14 cellular contexts compared by ENCODE assay signal in the genomic region with DNA sequence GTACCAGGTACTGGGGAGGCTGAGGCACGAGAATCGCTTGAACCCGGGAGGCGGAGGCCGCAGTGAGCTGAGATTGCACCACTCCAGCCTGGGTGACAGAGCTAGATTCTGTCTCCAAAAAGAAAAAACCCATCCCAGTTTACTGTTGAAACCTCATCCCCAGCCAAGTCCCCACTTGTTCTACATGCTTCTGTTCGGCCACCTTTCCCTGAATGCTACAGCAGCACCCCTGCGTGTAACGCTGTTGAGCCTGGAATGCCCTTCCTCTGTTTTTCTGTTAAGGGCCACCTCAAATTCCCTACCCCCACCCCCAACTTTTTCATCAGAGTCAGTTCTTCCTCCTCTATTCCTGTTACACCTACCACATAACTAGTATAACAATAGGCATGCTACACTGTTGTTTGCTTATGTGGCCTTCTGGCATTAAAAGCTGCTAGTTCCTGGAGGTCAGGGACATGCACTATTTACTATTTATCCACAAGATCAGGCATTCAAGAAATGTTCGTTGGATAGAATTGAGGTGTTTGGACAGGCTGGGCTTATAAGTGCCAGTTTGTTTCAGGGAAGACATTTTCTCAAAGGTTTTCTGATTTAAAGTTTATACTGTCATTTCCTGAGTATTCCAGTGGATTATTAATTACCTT. TPM values are rescaled to one million over a fixed set of nuclear protein-coding genes. Genes with fewer than 3 reads are reported as not detected.
DNase-seq lines count a peak whose midpoint lies in the region; ATAC-seq and TF ChIP-seq lines count a peak whose summit lies in the region.
"Had no signal": no experiment of that assay in that cellular context is flagged by ENCODE, and none has a peak within 500 bp of the region (broad histone marks: within the 10 kb centered on the region; RNA-seq: fewer than 3 reads in every experiment).

No MANE protein-coding gene starts in this region.

- H3K9ac ChIP-seq in HUES48 (ENCODE audit: low read depth, low read length), result peak overlapping the region; percentile 31

- no peak for TF ChIP-seq POLR2A in spleen (IDR thresholded peaks at IDR 0.05)

- H3K4me3 ChIP-seq in HUES48 (ENCODE audit: low read depth, low read length) (no peak overlapping the region; the same call in 1 of the 2 replicates), spleen (no peak overlapping the region)
- H3K4me3 ChIP-seq: MG63 had no signal

- H3K4me1 ChIP-seq in HUES48 (ENCODE audit: control insufficient read depth, insufficient read depth, low read length) (peaks cover 56% of the 10 kb centered on the region), spleen (peaks cover 0 to 59% (median 24%) of the 10 kb centered on the region in 6 donors)

- H3K4me3 Mint-ChIP-seq in brain (peak overlapping the region in 1 of 5 experiments; percentile 57), immature natural killer cell (no peak overlapping the region)
- H3K4me3 Mint-ChIP-seq: activated CD4-positive, alpha-beta T cell treated with anti-CD3 and anti-CD28 coated beads, Interleukin-2, amount 10 ng/mL, durations not matched to agents 7 days and 5 days; activated T-cell treated with anti-CD3 and anti-CD28 coated beads, Interleukin-2, amount 50 U/mL, for 72 hours; effector memory CD8-positive, alpha-beta T cell; T-helper 1 cell treated with Interleukin-12 subunit alpha and Interleukin-12 subunit beta and Interleukin-4 antibody, amounts not matched to agents 30 μg/mL and 1 μg/mL, for 36 hours had no signal

- H3K27me3 Mint-ChIP-seq in brain, result no peaks in the 10 kb centered on the region
- peaks cover 0 to 1% (median 0%) of the 10 kb centered on the region in 3 donors for H3K27me3 Mint-ChIP-seq in immature natural killer cell (ENCODE audit: low read depth in 3 of 3)
- H3K27me3 Mint-ChIP-seq: activated CD4-positive, alpha-beta T cell treated with anti-CD3 and anti-CD28 coated beads, Interleukin-2, amount 10 ng/mL, durations not matched to agents 7 days and 5 days; effector memory CD8-positive, alpha-beta T cell had no signal

- DNase-seq in left colon (no peak), spleen (no peak), NCI-H748 (lab: John Stamatoyannopoulos, UW; ENCODE audit: unreplicated experiment) (no peak), immature natural killer cell (no peak), mucosa of gallbladder (ENCODE audit: low spot score) (no peak)
- DNase-seq: activated CD4-positive, alpha-beta T cell treated with anti-CD3 and anti-CD28 coated beads, Interleukin-2, amount 10 ng/mL, durations not matched to agents 7 days and 5 days; activated T-cell treated with anti-CD3 and anti-CD28 coated beads, Interleukin-2, amount 50 U/mL, for 72 hours; aorta; effector memory CD8-positive, alpha-beta T cell; MG63 had no signal

- H3K9me3 ChIP-seq in HUES48 (ENCODE audit: control insufficient read depth, insufficient read depth, low read length) (no peaks in the 10 kb centered on the region), spleen (no peaks in the 10 kb centered on the region)
- H3K9me3 ChIP-seq: MG63 had no signal

- H3K27ac Mint-ChIP-seq in brain (peak overlapping the region in 4 of 5 experiments; percentile 26 to 88 (median 48)), immature natural killer cell (peak overlapping the region in 1 of 6 donors; percentile 72)
- H3K27ac Mint-ChIP-seq: activated CD4-positive, alpha-beta T cell treated with anti-CD3 and anti-CD28 coated beads, Interleukin-2, amount 10 ng/mL, durations not matched to agents 7 days and 5 days; T-helper 1 cell treated with Interleukin-12 subunit alpha and Interleukin-12 subunit beta and Interleukin-4 antibody, amounts not matched to agents 30 μg/mL and 1 μg/mL, for 36 hours had no signal

- H3K36me3 ChIP-seq in HUES48 (ENCODE audit: control insufficient read depth, insufficient read depth, low read length), result peaks cover 6% of the 10 kb centered on the region
- peaks cover 0 to 35% (median 24%) of the 10 kb centered on the region in 6 donors for H3K36me3 ChIP-seq in spleen
- H3K36me3 ChIP-seq: MG63 had no signal

- WGBS in spleen, 5 donors, result 79 to 86% (median 81%) methylated on average over 9 of the region's 9 CpGs

- H3K36me3 Mint-ChIP-seq in brain (peaks cover 30% of the 10 kb centered on the region), immature natural killer cell (peaks cover 4 to 15% (median 7%) of the 10 kb centered on the region in 3 donors)

- H3K27ac ChIP-seq in HUES48 (ENCODE audit: low read depth, low read length) (peak overlapping the region; percentile 88), spleen (peak overlapping the region; percentile 29 to 71 (median 60))

- H3K27me3 ChIP-seq in HUES48 (ENCODE audit: control insufficient read depth, insufficient read depth, low read length) (no peaks in the 10 kb centered on the region), spleen (replicated peaks in 1 of 7) (no peaks in the 10 kb centered on the region)
- H3K27me3 ChIP-seq: MG63 had no signal

- H3K9me3 Mint-ChIP-seq in brain (no peaks in the 10 kb centered on the region), immature natural killer cell (no peaks in the 10 kb centered on the region)
- H3K9me3 Mint-ChIP-seq: activated CD4-positive, alpha-beta T cell treated with anti-CD3 and anti-CD28 coated beads, Interleukin-2, amount 10 ng/mL, durations not matched to agents 7 days and 5 days; activated T-cell treated with anti-CD3 and anti-CD28 coated beads, Interleukin-2, amount 50 U/mL, for 72 hours; effector memory CD8-positive, alpha-beta T cell; T-helper 1 cell treated with Interleukin-12 subunit alpha and Interleukin-12 subunit beta and Interleukin-4 antibody, amounts not matched to agents 30 μg/mL and 1 μg/mL, for 36 hours had no signal

- H3K4me1 Mint-ChIP-seq in brain, result peaks cover 71% of the 10 kb centered on the region
- H3K4me1 Mint-ChIP-seq in immature natural killer cell, result peaks cover 11 to 19% of the 10 kb centered on the region in 2 donors
- H3K4me1 Mint-ChIP-seq: activated CD4-positive, alpha-beta T cell treated with anti-CD3 and anti-CD28 coated beads, Interleukin-2, amount 10 ng/mL, durations not matched to agents 7 days and 5 days had no signal

- ATAC-seq in left colon, result peak; percentile 28
- no peak for ATAC-seq in HG02610 (IDR thresholded peaks at IDR 0.05; ENCODE audit: unreplicated experiment)
- ATAC-seq: activated T-cell treated with anti-CD3 and anti-CD28 coated beads, Interleukin-2, amount 50 U/mL, for 72 hours; effector memory CD8-positive, alpha-beta T cell had no signal

- TF ChIP-seq CTCF in brain (conservative IDR thresholded peaks at IDR 0.05) (no peak), spleen (IDR thresholded peaks at IDR 0.05 in 8 of 11, conservative IDR thresholded peaks at IDR 0.05 in 3 of 11) (no peak)

- intact Hi-C loops in left colon (cut with DNase I, micrococcal nuclease) (no loop called here), spleen (cut with DNase I; ENCODE audit: low total_unique reads) (no loop called here)

RNA-seq across cellular contexts. Expression of gene C5orf47, which starts 47.1 kb away (rescaled TPM):
- polyA plus RNA-seq in brain (ENCODE audit: insufficient read depth, low read depth, low replicate concordance), result not detected
- not detected for total RNA-seq in left colon
- under 1 TPM in 5 of 7 donors, not detected in 2; 0.13 to 0.43 (median 0.22) TPM for total RNA-seq in spleen
- polyA plus RNA-seq in spleen, result not detected
- polyA plus RNA-seq in immature natural killer cell, result not detected
- total RNA-seq in mucosa of gallbladder, result not detected
- total RNA-seq: activated CD4-positive, alpha-beta T cell treated with anti-CD3 and anti-CD28 coated beads, Interleukin-2, amount 10 ng/mL, durations not matched to agents 7 days and 5 days; activated T-cell treated with anti-CD3 and anti-CD28 coated beads, Interleukin-2, amount 50 U/mL, for 72 hours; aorta had no signal
- polyA plus RNA-seq: aorta had no signal

RNA-seq across cellular contexts. Expression of gene CPEB4, which starts 53.7 kb away (rescaled TPM):
- polyA plus RNA-seq in brain (ENCODE audit: insufficient read depth, low read depth, low replicate concordance), result 9.2 TPM
- 10 to 100 TPM; 42.1 to 42.8 TPM for total RNA-seq in left colon
- 100 to 1,000 TPM in 2 of 7 donors, 10 to 100 TPM in 5; 65.5 to 107 (median 88.3) TPM for total RNA-seq in spleen
- 1 to 10 TPM; 2.3 to 7.3 (median 2.9) TPM for polyA plus RNA-seq in spleen
- polyA plus RNA-seq in immature natural killer cell, result 1 to 10 TPM in 2 of 3 donors, under 1 TPM in 1; 0.51 to 5.9 (median 3.0) TPM
- 50.6 TPM for total RNA-seq in mucosa of gallbladder
